ENCODE assay signal across 24 cellular contexts in genomic region chr7:35988105-35988504, GRCh38.
A peak's percentile ranks its signal among the peaks of the same experiment; 100 is the strongest.
DNase-seq lines count a peak whose midpoint lies in the region; ATAC-seq and TF ChIP-seq lines count a peak whose summit lies in the region.
"Had no signal": no experiment of that assay in that cellular context is flagged by ENCODE, and none has a peak within 500 bp of the region (broad histone marks: within the 10 kb centered on the region; RNA-seq: fewer than 3 reads in every experiment).

No MANE protein-coding gene starts in this region.

- H3K9me3 ChIP-seq in MG63 (no peaks in the 10 kb centered on the region), right lobe of liver (no peaks in the 10 kb centered on the region), sigmoid colon (no peaks in the 10 kb centered on the region), spleen (no peaks in the 10 kb centered on the region)
- H3K9me3 ChIP-seq: thyroid gland had no signal

- peak; percentile 57 to 87 (median 76) for ATAC-seq in right lobe of liver
- ATAC-seq: stimulated activated naive CD8-positive, alpha-beta T cell treated with anti-CD3 and anti-CD28 coated beads, Interleukin-15, Interleukin-2, amounts not matched to agents 100 U/mL and 50 U/mL, for 24 hours had no signal

- H3K27ac ChIP-seq in right lobe of liver (no peak overlapping the region), sigmoid colon (peak overlapping the region; percentile 29 to 57 (median 46)), spleen (no peak overlapping the region), RWPE1 (no peak overlapping the region)
- H3K27ac ChIP-seq: epithelial cell of prostate, SK-N-MC, thyroid gland had no signal

- TF ChIP-seq CTCF in brain (conservative IDR thresholded peaks at IDR 0.05) (no peak), right lobe of liver (IDR thresholded peaks at IDR 0.05) (no peak), sigmoid colon (IDR thresholded peaks at IDR 0.05) (no peak), spleen (IDR thresholded peaks at IDR 0.05 in 8 of 11, conservative IDR thresholded peaks at IDR 0.05 in 3 of 11) (no peak), RWPE1 (conservative IDR thresholded peaks at IDR 0.05; ENCODE audit: low read depth) (no peak)

- H3K36me3 ChIP-seq in MG63 (no peaks in the 10 kb centered on the region), right lobe of liver (no peaks in the 10 kb centered on the region), sigmoid colon (no peaks in the 10 kb centered on the region), spleen (no peaks in the 10 kb centered on the region)
- H3K36me3 ChIP-seq: thyroid gland had no signal

- H3K4me3 Mint-ChIP-seq in brain: no peak overlapping the region
- H3K4me3 Mint-ChIP-seq: activated naive CD8-positive, alpha-beta T cell treated with anti-CD3 and anti-CD28 coated beads, Interleukin-2, amount 10 ng/mL, durations not matched to agents 7 days and 5 days; B cell; CD8-positive, alpha-beta memory T cell; IgD-negative memory B cell; neural crest cell had no signal

- peaks cover 18% of the 10 kb centered on the region for H3K4me1 Mint-ChIP-seq in brain
- H3K4me1 Mint-ChIP-seq: activated naive CD8-positive, alpha-beta T cell treated with anti-CD3 and anti-CD28 coated beads, Interleukin-2, amount 10 ng/mL, durations not matched to agents 7 days and 5 days; B cell; CD8-positive, alpha-beta memory T cell; IgD-negative memory B cell; neural crest cell had no signal

- peak overlapping the region in 3 of 5 experiments; percentile 38 to 65 (median 55) for H3K27ac Mint-ChIP-seq in brain
- H3K27ac Mint-ChIP-seq: activated naive CD8-positive, alpha-beta T cell treated with anti-CD3 and anti-CD28 coated beads, Interleukin-2, amount 10 ng/mL, durations not matched to agents 7 days and 5 days; B cell; IgD-negative memory B cell had no signal

- CTCF ChIA-PET in RWPE1 (lab: Yijun Ruan, JAX): no interaction called here

- DNase-seq in MG63 (peak; percentile 20), right lobe of liver (peak in 2 of 3 donors; percentile 57 to 72), sigmoid colon (no peak), hippocampal formation (lab: John Stamatoyannopoulos, UW) (no peak), spleen (no peak), RWPE1 (ENCODE audit: low spot score) (no peak)
- DNase-seq in activated CD4-positive, alpha-beta T cell treated with anti-CD3 and anti-CD28 coated beads for 4 hours: no peak
- DNase-seq: activated effector memory CD4-positive, alpha-beta T cell treated with anti-CD3 and anti-CD28 coated beads, Interleukin-2, amount 50 U/mL, for 16 hours; activated naive CD8-positive, alpha-beta T cell treated with anti-CD3 and anti-CD28 coated beads, Interleukin-2, amount 10 ng/mL, durations not matched to agents 7 days and 5 days; activated T-cell treated with anti-CD3 and anti-CD28 coated beads for 4 hours; CD8-positive, alpha-beta memory T cell; cerebellar nuclear complex; DMS153; NCI-H1105 treated with DMSO at 0.1 percent for 48 hours; NCI-H2029 treated with DMSO at 0.1 percent for 48 hours; NCI-H226; stimulated activated naive CD8-positive, alpha-beta T cell treated with anti-CD3 and anti-CD28 coated beads, Interleukin-15, Interleukin-2, amounts not matched to agents 100 U/mL and 50 U/mL, for 24 hours; thyroid gland had no signal

- H3K27me3 ChIP-seq in MG63 (no peaks in the 10 kb centered on the region), right lobe of liver (no peaks in the 10 kb centered on the region), sigmoid colon (no peaks in the 10 kb centered on the region), spleen (replicated peaks in 1 of 7) (no peaks in the 10 kb centered on the region)
- H3K27me3 ChIP-seq: thyroid gland had no signal

- TF ChIP-seq POLR2A in right lobe of liver (IDR thresholded peaks at IDR 0.05): no peak
- no peak for TF ChIP-seq POLR2A in sigmoid colon (IDR thresholded peaks at IDR 0.05)
- no peak for TF ChIP-seq POLR2A in spleen (IDR thresholded peaks at IDR 0.05)

- no peak for TF ChIP-seq EP300 in sigmoid colon (IDR thresholded peaks at IDR 0.05)

- peaks cover 0 to 3% (median 0%) of the 10 kb centered on the region in 5 experiments for H3K9me3 Mint-ChIP-seq in brain
- H3K9me3 Mint-ChIP-seq: activated naive CD8-positive, alpha-beta T cell treated with anti-CD3 and anti-CD28 coated beads, Interleukin-2, amount 10 ng/mL, durations not matched to agents 7 days and 5 days; CD8-positive, alpha-beta memory T cell; IgD-negative memory B cell; neural crest cell had no signal

- H3K4me1 ChIP-seq in right lobe of liver (peaks cover 0 to 8% (median 0%) of the 10 kb centered on the region in 4 donors), sigmoid colon (peaks cover 0 to 19% (median 14%) of the 10 kb centered on the region in 4 donors), spleen (peaks cover 0 to 6% (median 0%) of the 10 kb centered on the region in 6 donors)

- peaks cover 4% of the 10 kb centered on the region for H3K27me3 Mint-ChIP-seq in brain
- H3K27me3 Mint-ChIP-seq: activated naive CD8-positive, alpha-beta T cell treated with anti-CD3 and anti-CD28 coated beads, Interleukin-2, amount 10 ng/mL, durations not matched to agents 7 days and 5 days had no signal

- POLR2A ChIA-PET in RWPE1 (lab: Yijun Ruan, JAX; ENCODE audit: low non-redundant PET): no interaction called here

- intact Hi-C loops in right lobe of liver (cut with DNase I) (loop anchor here in 1 of 2 donors (5.0 to 10.0 kb wide), 2 partner anchors 304 to 327 kb away; no protein-coding TSS in a partner anchor), sigmoid colon (cut with DNase I) (loop anchor here (5.0 kb wide), 1 partner anchor 164 kb away; the partner anchor contains the start of gene EEPD1), spleen (cut with DNase I; ENCODE audit: low total_unique reads) (no loop called here)

- H3K4me3 ChIP-seq in MG63 (no peak overlapping the region), right lobe of liver (no peak overlapping the region), sigmoid colon (no peak overlapping the region), spleen (no peak overlapping the region)
- H3K4me3 ChIP-seq: SK-N-MC, thyroid gland had no signal

- H3K36me3 Mint-ChIP-seq in brain: no peaks in the 10 kb centered on the region
- H3K36me3 Mint-ChIP-seq: activated naive CD8-positive, alpha-beta T cell treated with anti-CD3 and anti-CD28 coated beads, Interleukin-2, amount 10 ng/mL, durations not matched to agents 7 days and 5 days; CD8-positive, alpha-beta memory T cell; IgD-negative memory B cell had no signal

- WGBS in right lobe of liver (ENCODE audit: insufficient coverage, low coverage, low lambda C conversion rate, missing lambda C conversion rate): 55% methylated on average over 2 of the region's 5 CpGs
- 80 to 81% methylated on average over 5 of the region's 5 CpGs for WGBS in sigmoid colon, 2 donors
- 91 to 98% (median 94%) methylated on average over 5 of the region's 5 CpGs for WGBS in spleen, 5 donors

Comparison
In these comparisons a context has a peak if more than half of its experiments do, and no peak if none do; other contexts are left out.
1. DNase-seq: peak in MG63 (single experiment) and right lobe of liver (2 of 3); none in sigmoid colon (single experiment), hippocampal formation (0 of 2), spleen (single experiment), activated CD4-positive, alpha-beta T cell treated with anti-CD3 and anti-CD28 coated beads for 4 hours (0 of 2) and RWPE1 (single experiment).
2. H3K27ac ChIP-seq: peak in sigmoid colon (4 of 4); none in right lobe of liver (0 of 3), spleen (0 of 8) and RWPE1 (single experiment).